ENCODE assay signal across 8 cellular contexts in genomic region chr2:174593574-174594203, GRCh38. TPM values are rescaled to one million over a fixed set of nuclear protein-coding genes. Genes with fewer than 3 reads are reported as not detected.
DNase-seq lines count a peak whose midpoint lies in the region; ATAC-seq and TF ChIP-seq lines count a peak whose summit lies in the region.

No MANE protein-coding gene starts in this region.

- peaks cover 43% of the 10 kb centered on the region for H3F3A ChIP-seq in SK-N-SH (replicated peaks; ENCODE audit: insufficient read depth)

- no peaks in the 10 kb centered on the region for H3K9me2 ChIP-seq in SK-N-SH

- CTCF ChIA-PET in AG04450 (lab: Charles Lee) (interaction anchor here (0.8 kb wide), 1 partner anchor 12 kb away, joined by 4 read pairs; no protein-coding TSS in a partner anchor), SK-N-SH (lab: Yijun Ruan, JAX) (interaction anchor here (0.7 to 4.5 kb wide), 5 partner anchors 10 to 101 kb away, joined by 3 to 35 read pairs (median 7); no protein-coding TSS in a partner anchor)

- peak overlapping the region; percentile 65 for H3K4me2 ChIP-seq in SK-N-SH

- DNase-seq in AG04450 (ENCODE audit: low read depth, low spot score): no peak
- DNase-seq in GM19238 (ENCODE audit: insufficient read length, low spot score): peak; percentile 37
- DNase-seq in SK-N-SH: no peak
- no peak for DNase-seq in ascending aorta (ENCODE audit: low spot score in 2 of 2)
- peak; percentile 39 for DNase-seq in kidney tubule cell (ENCODE audit: low spot score)
- DNase-seq in stimulated activated CD8-positive, alpha-beta memory T cell treated with anti-CD3 and anti-CD28 coated beads, Interleukin-12 subunit alpha, Interleukin-12 subunit beta, amount 100 ng/mL, for 1 hour (ENCODE audit: low read depth): peak; percentile 41
- no peak for DNase-seq in putamen (ENCODE audit: low spot score)

- POLR2A ChIA-PET in AG04450 (lab: Yijun Ruan, JAX) (interaction anchor here (1.1 kb wide), 1 partner anchor 16 kb away, joined by 3 read pairs; no protein-coding TSS in a partner anchor), SK-N-SH (lab: Yijun Ruan, JAX) (interaction anchor here (0.7 to 0.9 kb wide), 2 partner anchors 10 to 89 kb away, joined by 3 read pairs; no protein-coding TSS in a partner anchor)

- H3K9ac ChIP-seq in SK-N-SH: peak overlapping the region; percentile 37; the same call in 1 of the 2 replicates

- H3K9me3 ChIP-seq in AG04450 (ENCODE audit: control insufficient read depth, insufficient read depth, low read length) (no peaks in the 10 kb centered on the region), SK-N-SH (no peaks in the 10 kb centered on the region), ascending aorta (no peaks in the 10 kb centered on the region)

- ATAC-seq in HG03342 (IDR thresholded peaks at IDR 0.05; ENCODE audit: unreplicated experiment): peak; percentile 74

- H3K4me1 ChIP-seq in SK-N-SH (ENCODE audit: control insufficient read depth in 1 of 2, insufficient read depth in 2 of 2, low read depth in 1 of 2, low read length in 1 of 2) (peaks cover 53 to 63% of the 10 kb centered on the region in 2 experiments), ascending aorta (peaks cover 6 to 86% of the 10 kb centered on the region in 2 donors)

- intact Hi-C loops in ascending aorta (cut with DNase I): no loop called here

- TF ChIP-seq EP300 in SK-N-SH (IDR thresholded peaks at IDR 0.05; ENCODE audit: borderline replicate concordance in 1 of 2, low read depth in 1 of 2, low read length in 1 of 2): peak; percentile 20 to 62; a peak in 2 of 4 replicates

- WGBS in SK-N-SH (ENCODE audit: low lambda C conversion rate): 26% methylated on average over 6 of the region's 6 CpGs

- H3K36me3 ChIP-seq in SK-N-SH (replicated peaks in 1 of 2; ENCODE audit: control insufficient read depth in 1 of 2, insufficient read depth in 2 of 2, low read length in 1 of 2) (no peaks in the 10 kb centered on the region), ascending aorta (no peaks in the 10 kb centered on the region)

- H4K20me1 ChIP-seq in SK-N-SH (ENCODE audit: insufficient read depth): no peaks in the 10 kb centered on the region

- H3K27me3 ChIP-seq in AG04450 (ENCODE audit: control insufficient read depth, insufficient read depth, low read length): no peaks in the 10 kb centered on the region
- H3K27me3 ChIP-seq in SK-N-SH (ENCODE audit: insufficient read depth): no peaks in the 10 kb centered on the region
- no peaks in the 10 kb centered on the region for H3K27me3 ChIP-seq in ascending aorta

- peak overlapping the region; percentile 63; the same call in 1 of the 2 replicates for H2AFZ ChIP-seq in SK-N-SH (ENCODE audit: low read depth)

- peaks cover 36% of the 10 kb centered on the region for H3K79me2 ChIP-seq in SK-N-SH (ENCODE audit: insufficient read depth)

- H3K4me3 ChIP-seq in AG04450 (ENCODE audit: low read depth, low read length) (no peak overlapping the region), SK-N-SH (ENCODE audit: low read depth in 2 of 2, low read length in 1 of 2) (peak overlapping the region in 1 of 2 experiments; percentile 17; a peak in 1 of 4 replicates), ascending aorta (peak overlapping the region; percentile 9 to 41)

- no peak for TF ChIP-seq RAD21 in SK-N-SH (IDR thresholded peaks at IDR 0.05; ENCODE audit: low read length)

- H3K27ac ChIP-seq in AG04450 (ENCODE audit: low read depth, low read length): peak overlapping the region; percentile 31
- H3K27ac ChIP-seq in SK-N-SH (ENCODE audit: low read depth in 2 of 2, low read length in 1 of 2): peak overlapping the region; percentile 96 to 98
- peak overlapping the region; percentile 50 to 57 for H3K27ac ChIP-seq in ascending aorta

- no peak for TF ChIP-seq CTCF in AG04450 (IDR thresholded peaks at IDR 0.05; ENCODE audit: low read depth, low read length)
- no peak for TF ChIP-seq CTCF in SK-N-SH (IDR thresholded peaks at IDR 0.05)
- no peak for TF ChIP-seq CTCF in ascending aorta (IDR thresholded peaks at IDR 0.05)

TF ChIP-seq in SK-N-SH, 30 proteins besides CTCF, POLR2A, EP300 and RAD21 (continues in another document):
- TF ChIP-seq ZBTB33 (IDR thresholded peaks at IDR 0.05; ENCODE audit: borderline replicate concordance, low read depth) (0 out of 2 replicates have a peak, but pooled peaks have one; percentile 15), TEAD4 (IDR thresholded peaks at IDR 0.05; ENCODE audit: borderline replicate concordance, insufficient read depth) (peak; percentile 53; the same call in 1 of the 2 replicates), TCF12 (IDR thresholded peaks at IDR 0.05) (peak; percentile 77), RXRA (IDR thresholded peaks at IDR 0.05; ENCODE audit: borderline replicate concordance, low read depth) (0 out of 2 replicates have a peak, but pooled peaks have one; percentile 20), ELF1 (IDR thresholded peaks at IDR 0.05) (no peak), JUND (IDR thresholded peaks at IDR 0.05) (peak; percentile 42), NRF1 (IDR thresholded peaks at IDR 0.05; ENCODE audit: low read depth, low read length) (no peak), MEF2A (IDR thresholded peaks at IDR 0.05; ENCODE audit: borderline replicate concordance, low read depth) (0 out of 2 replicates have a peak, but pooled peaks have one; percentile 7), IRF3 (IDR thresholded peaks at IDR 0.05; ENCODE audit: low read depth, low read length) (no peak), SMC3 (IDR thresholded peaks at IDR 0.05; ENCODE audit: low read depth, low read length) (no peak), FOXM1 (IDR thresholded peaks at IDR 0.05; ENCODE audit: low read depth) (no peak), USF1 (IDR thresholded peaks at IDR 0.05; ENCODE audit: borderline replicate concordance, low read depth) (no peak), POLR2AphosphoS5 (IDR thresholded peaks at IDR 0.05; ENCODE audit: low read depth, low read length) (no peak; the same call in 1 of the 2 replicates), MAX (IDR thresholded peaks at IDR 0.05; ENCODE audit: low read depth) (peak; percentile 77), GABPA (IDR thresholded peaks at IDR 0.05; ENCODE audit: low read depth) (no peak), TAF1 (IDR thresholded peaks at IDR 0.05; ENCODE audit: borderline replicate concordance, low read depth, low read length) (no peak), PBX3 (IDR thresholded peaks at IDR 0.05) (peak; percentile 56), RFX5 (IDR thresholded peaks at IDR 0.05; ENCODE audit: low read length) (no peak), FOXJ3 (CRISPR knock-in tag; IDR thresholded peaks at IDR 0.05) (no peak), GATA2 (CRISPR knock-in tag; IDR thresholded peaks at IDR 0.05) (no peak)

RNA-seq across cellular contexts. Expression of gene WIPF1, which starts 3.9 kb away (rescaled TPM):
- polyA plus RNA-seq in AG04450 (2011; rRNA removed) (10.7 and 12.4 TPM in 2 replicates), SK-N-SH (2012; rRNA removed) (48.2 and 56.7 TPM in 2 replicates)
- 8.6 and 10.5 TPM in 2 replicates for polyA minus RNA-seq in AG04450 (2011; rRNA and poly(A)+ RNA removed)
- 40.5 and 46.7 TPM in 2 replicates for polyA plus RNA-seq in SK-N-SH (2012; cell fraction: cytosol; rRNA removed)
- 36.3 and 57.4 TPM in 2 replicates for polyA plus RNA-seq in SK-N-SH (2012; cell fraction: nucleus; rRNA removed)
- total RNA-seq in ascending aorta: 26.1 TPM

Comparison
In these comparisons a context has a peak if more than half of its experiments do, and no peak if none do; other contexts are left out.
1. DNase-seq: peak in GM19238 (single experiment), kidney tubule cell (single experiment) and stimulated activated CD8-positive, alpha-beta memory T cell treated with anti-CD3 and anti-CD28 coated beads, Interleukin-12 subunit alpha, Interleukin-12 subunit beta, amount 100 ng/mL, for 1 hour (single experiment); none in AG04450 (single experiment), SK-N-SH (single experiment), ascending aorta (0 of 2) and putamen (single experiment).
2. H3K27ac ChIP-seq: peak in every context shown above with its lines; median percentile 97 in SK-N-SH; 54 in ascending aorta; 31 in AG04450.